8 cellular contexts compared by ENCODE assay signal in genomic region chr22:41524809-41525449, GRCh38. TPM values are rescaled to one million over a fixed set of nuclear protein-coding genes. Genes with fewer than 3 reads are reported as not detected.
DNase-seq lines count a peak whose midpoint lies in the region; ATAC-seq and TF ChIP-seq lines count a peak whose summit lies in the region.

No MANE protein-coding gene starts in this region.

- peaks cover 82% of the 10 kb centered on the region for H3K36me3 ChIP-seq in right atrium auricular region
- H3K36me3 ChIP-seq in neural progenitor cell, result no peaks in the 10 kb centered on the region

- no peak overlapping the region for H3K9ac ChIP-seq in neural progenitor cell

- H3K4me1 ChIP-seq in right atrium auricular region (peaks cover 0 to 42% of the 10 kb centered on the region in 2 donors), neural progenitor cell (no peaks in the 10 kb centered on the region)

- no peak overlapping the region for H3K4me2 ChIP-seq in neural progenitor cell

- peaks cover 14% of the 10 kb centered on the region for H3F3A ChIP-seq in neural progenitor cell (ENCODE audit: low read depth)

- H3K79me2 ChIP-seq in neural progenitor cell (ENCODE audit: low read depth), result no peaks in the 10 kb centered on the region

- TF ChIP-seq CTCF in right atrium auricular region (IDR thresholded peaks at IDR 0.05), result no peak
- TF ChIP-seq CTCF in neural progenitor cell (IDR thresholded peaks at IDR 0.05), result no peak

- H4K20me1 ChIP-seq in neural progenitor cell (ENCODE audit: low read depth), result peaks cover 4% of the 10 kb centered on the region

- ATAC-seq in HG02884 (IDR thresholded peaks at IDR 0.05; ENCODE audit: unreplicated experiment), result no peak

- H3K4me3 ChIP-seq in right atrium auricular region (no peak overlapping the region), neural progenitor cell (no peak overlapping the region)

- no peak overlapping the region for H2AFZ ChIP-seq in neural progenitor cell (replicated peaks)

- no peak overlapping the region for H3K4me3 Mint-ChIP-seq in neural progenitor cell

- H3K36me3 Mint-ChIP-seq in neural progenitor cell, result peaks cover 16% of the 10 kb centered on the region

- H3K9me3 ChIP-seq in right atrium auricular region, result no peaks in the 10 kb centered on the region
- H3K9me3 ChIP-seq in neural progenitor cell (ENCODE audit: low read depth), result no peaks in the 10 kb centered on the region

- no peaks in the 10 kb centered on the region for H3K27me3 ChIP-seq in right atrium auricular region
- no peaks in the 10 kb centered on the region for H3K27me3 ChIP-seq in neural progenitor cell

- peaks cover 4% of the 10 kb centered on the region for H3K27me3 Mint-ChIP-seq in neural progenitor cell (ENCODE audit: insufficient read depth, low read depth)

- DNase-seq in MV-4-11 (lab: John Stamatoyannopoulos, UW) (peak; percentile 48), right atrium auricular region (ENCODE audit: low spot score) (no peak), NCI-H2196 (lab: John Stamatoyannopoulos, UW; ENCODE audit: unreplicated experiment) (no peak), OCI-M2 (lab: John Stamatoyannopoulos, UW; ENCODE audit: unreplicated experiment) (no peak), neural progenitor cell (ENCODE audit: low spot score) (no peak)
- peak; percentile 61 for DNase-seq in activated T-cell treated with anti-CD3 and anti-CD28 coated beads, Interleukin-2, amount 50 U/mL, for 1 hour
- peak; percentile 29 for DNase-seq in stimulated activated CD8-positive, alpha-beta memory T cell treated with anti-CD3 and anti-CD28 coated beads, Interleukin-15, amount 100 ng/mL, for 24 hours (ENCODE audit: low read depth)

- peaks cover 2% of the 10 kb centered on the region for H3K4me1 Mint-ChIP-seq in neural progenitor cell

- H3K27ac ChIP-seq in right atrium auricular region (peak overlapping the region; percentile 85 to 87), neural progenitor cell (no peak overlapping the region)

- H3K27ac Mint-ChIP-seq in neural progenitor cell, result no peak overlapping the region

- H3K9me3 Mint-ChIP-seq in neural progenitor cell, result no peaks in the 10 kb centered on the region

RNA-seq across cellular contexts. Expression of gene POLR3H, which starts 19.3 kb away (rescaled TPM):
- total RNA-seq in right atrium auricular region (10 to 100 TPM; 11.4 to 12.0 TPM), neural progenitor cell (ENCODE audit: low replicate concordance) (15.2 and 18.7 TPM in 2 replicates)

RNA-seq across cellular contexts. Expression of gene CSDC2, which starts 35.9 kb away (rescaled TPM):
- total RNA-seq in right atrium auricular region (100 to 1,000 TPM; 257 to 324 TPM), neural progenitor cell (ENCODE audit: low replicate concordance) (1.3 TPM in 1 of 2 replicates, not detected in the other)

RNA-seq across cellular contexts. Expression of gene ACO2, which starts 56.0 kb away (rescaled TPM):
- total RNA-seq in right atrium auricular region (100 to 1,000 TPM; 447 to 604 TPM), neural progenitor cell (ENCODE audit: low replicate concordance) (36.6 and 61.8 TPM in 2 replicates)

RNA-seq across cellular contexts. Expression of gene PHF5A, which starts 56.4 kb away (rescaled TPM):
- total RNA-seq in right atrium auricular region, result 10 to 100 TPM; 19.3 to 23.5 TPM
- 106 and 114 TPM in 2 replicates for total RNA-seq in neural progenitor cell (ENCODE audit: low replicate concordance)

Comparison
In these comparisons a context has a peak if more than half of its experiments do, and no peak if none do; other contexts are left out.
1. DNase-seq: peak in MV-4-11 (single experiment), activated T-cell treated with anti-CD3 and anti-CD28 coated beads, Interleukin-2, amount 50 U/mL, for 1 hour (single experiment) and stimulated activated CD8-positive, alpha-beta memory T cell treated with anti-CD3 and anti-CD28 coated beads, Interleukin-15, amount 100 ng/mL, for 24 hours (single experiment); none in right atrium auricular region (single experiment), NCI-H2196 (single experiment), OCI-M2 (single experiment) and neural progenitor cell (single experiment).
2. RNA of gene CSDC2, which starts 35.9 kb away (total RNA-seq): 257 to 324 TPM in right atrium auricular region; 1.3 TPM in neural progenitor cell; every median in the first group is over 100 times any median in the second.